Comparison of ENCODE assay signal across 20 cellular contexts in genomic region chr1:192786617-192787016, GRCh38. TPM values are rescaled to one million over a fixed set of nuclear protein-coding genes. Genes with fewer than 3 reads are reported as not detected.
DNase-seq lines count a peak whose midpoint lies in the region; FAIRE-seq and TF ChIP-seq lines count a peak whose summit lies in the region.
"Had no signal": no experiment of that assay in that cellular context is flagged by ENCODE, and none has a peak within 500 bp of the region (broad histone marks: within the 10 kb centered on the region; RNA-seq: fewer than 3 reads in every experiment).

No MANE protein-coding gene starts in this region.

- no peaks in the 10 kb centered on the region for H3K27me3 ChIP-seq in GM23248 (replicated peaks; ENCODE audit: insufficient read depth)
- H3K27me3 ChIP-seq: BLaER1 had no signal

- H3K4me2 ChIP-seq in GM23248 (ENCODE audit: unreplicated experiment) = no peak overlapping the region
- H3K4me2 ChIP-seq: BLaER1, KMS-11 had no signal

- peaks cover 32% of the 10 kb centered on the region for H3K4me1 Mint-ChIP-seq in mesothelial cell of epicardium

- H3K4me3 ChIP-seq in GM23248 = no peak overlapping the region
- H3K4me3 ChIP-seq: BLaER1 had no signal

- H3F3A ChIP-seq in GM23248 (ENCODE audit: insufficient read depth) = peaks cover 5% of the 10 kb centered on the region; the same call in 1 of the 2 replicates

- no peak overlapping the region for H3K9ac ChIP-seq in GM23248
- H3K9ac ChIP-seq: BLaER1, KMS-11 had no signal

- no peak for DNase-seq in GM23248
- no peak for DNase-seq in mesothelial cell of epicardium (ENCODE audit: low spot score in 2 of 2, unreplicated experiment in 2 of 2)
- DNase-seq in HuH-7 (ENCODE audit: low spot score) = no peak
- DNase-seq in NCI-H524 treated with DMSO at 0.1 percent for 48 hours (lab: John Stamatoyannopoulos, UW) = no peak
- DNase-seq in activated CD4-positive, alpha-beta T cell treated with anti-CD3 and anti-CD28 coated beads for 1 hour = no peak
- no peak for DNase-seq in NOMO-1 treated with dmso at 0.1 percent for 144 hours (lab: John Stamatoyannopoulos, UW; ENCODE audit: unreplicated experiment)
- DNase-seq: Caco-2; CD4-positive, alpha-beta T cell; DMS153; GDM1; IMR-90; NCI-H1105 treated with DMSO at 0.1 percent for 48 hours; NCI-H2029 treated with DMSO at 0.1 percent for 48 hours; NCI-H2171 treated with DMSO at 0.1 percent for 48 hours; NCI-H526 had no signal

- WGBS in GM23248 (ENCODE audit: low coverage in 1 of 2, low lambda C conversion rate in 2 of 2, missing lambda C conversion rate in 2 of 2), 2 experiments = 89 to 90% methylated on average over 5 of the region's 5 CpGs

- no peaks in the 10 kb centered on the region for H3K79me2 ChIP-seq in GM23248 (ENCODE audit: insufficient read depth)

- no peak overlapping the region for H3K27ac ChIP-seq in GM23248
- H3K27ac ChIP-seq: BLaER1, KMS-11 had no signal

- 0 out of 2 replicates have a peak overlapping the region, but pooled peaks have one; percentile 12 for H2AFZ ChIP-seq in GM23248

- H3K9me2 ChIP-seq in GM23248 (ENCODE audit: insufficient read depth) = no peaks in the 10 kb centered on the region

- TF ChIP-seq CTCF in mesothelial cell of epicardium (IDR thresholded peaks at IDR 0.05; ENCODE audit: unreplicated experiment) = no peak

- H3K36me3 Mint-ChIP-seq in mesothelial cell of epicardium = no peaks in the 10 kb centered on the region

- H4K20me1 ChIP-seq in GM23248 (ENCODE audit: insufficient read depth) = no peaks in the 10 kb centered on the region
- H4K20me1 ChIP-seq: BLaER1 had no signal

- in situ Hi-C loops in GM23248 (cut with MboI) = no loop called here

- no peaks in the 10 kb centered on the region for H3K4me1 ChIP-seq in GM23248 (ENCODE audit: insufficient read depth)
- H3K4me1 ChIP-seq: BLaER1, Caco-2 had no signal

- no peaks in the 10 kb centered on the region for H3K27me3 Mint-ChIP-seq in mesothelial cell of epicardium (ENCODE audit: low read depth)

- FAIRE-seq in islet of Langerhans (lab: Jason Lieb, UNC) = peak; percentile 49
- FAIRE-seq: H1, HTR-8/SVneo had no signal

- H3K4me3 Mint-ChIP-seq in mesothelial cell of epicardium = no peak overlapping the region
- H3K4me3 Mint-ChIP-seq: CD4-positive, alpha-beta T cell had no signal

- peak overlapping the region; percentile 90 for H3K27ac Mint-ChIP-seq in mesothelial cell of epicardium
- H3K27ac Mint-ChIP-seq: CD4-positive, alpha-beta T cell had no signal

- no peaks in the 10 kb centered on the region for H3K36me3 ChIP-seq in GM23248 (ENCODE audit: low read depth)
- H3K36me3 ChIP-seq: BLaER1 had no signal

- peaks cover 15% of the 10 kb centered on the region for H3K9me3 Mint-ChIP-seq in mesothelial cell of epicardium
- H3K9me3 Mint-ChIP-seq: CD4-positive, alpha-beta T cell had no signal

- no peaks in the 10 kb centered on the region for H3K9me3 ChIP-seq in GM23248 (ENCODE audit: low read depth)
- H3K9me3 ChIP-seq: BLaER1, Caco-2 had no signal

RNA-seq across cellular contexts. Expression of gene RGS2, which starts 22.2 kb away (rescaled TPM):
- total RNA-seq in GM23248 (2014; rRNA removed; shearing (Covaris generic)) = 0.38 and 0.43 TPM in 2 replicates
- polyA plus RNA-seq in GM23248 (2016; fragmentation: Nextera tagmentation; extraction: Ambion mirVana) = 2.2 and 3.8 TPM in 2 replicates
- total RNA-seq in mesothelial cell of epicardium = 51.6 to 55.2 TPM (median 54.4 TPM) in 3 replicates

Comparison
In these comparisons a context has a peak if more than half of its experiments do, and no peak if none do; other contexts are left out.
1. RNA of gene RGS2, which starts 22.2 kb away (total RNA-seq): 51.6 to 55.2 TPM in mesothelial cell of epicardium; 0.38 to 0.43 TPM in GM23248; every median in the first group is over 10 times any median in the second.